In genomic region chr14:70718383-70719123, GRCh38 we compare ENCODE assay signal across 16 cellular contexts.
"Had no signal": no experiment of that assay in that cellular context is flagged by ENCODE, and none has a peak within 500 bp of the region (broad histone marks: within the 10 kb centered on the region; RNA-seq: fewer than 3 reads in every experiment).

No MANE protein-coding gene starts in this region.

- H3K27me3 ChIP-seq: ascending aorta, spleen, upper lobe of left lung had no signal

- DNase-seq: activated CD4-positive, alpha-beta memory T cell treated with anti-CD3 and anti-CD28 coated beads for 36 hours; activated gamma-delta T cell treated with Interleukin-2 at 50 U/mL for 16 hours; activated T-cell treated with anti-CD3 and anti-CD28 coated beads, Interleukin-2, amount 50 U/mL, for 48 hours; natural killer cell; nucleus accumbens; right cardiac atrium; spleen; stimulated activated CD4-positive, alpha-beta T cell treated with anti-CD3 and anti-CD28 coated beads, Interleukin-1b, Interleukin-23, amount 100 ng/mL, for 48 hours; stimulated activated naive B cell treated with anti-CD40 and anti-IgM and Interleukin-4, amounts not matched to agents 10 μg/mL and 1 μg/mL and 100 μg/mL, for 72 hours; T-cell; T1000; upper lobe of left lung had no signal

- FAIRE-seq: colon, endothelial cell of umbilical vein had no signal

- ATAC-seq: natural killer cell; stimulated activated naive B cell treated with anti-CD40 and anti-IgM and Interleukin-4, amounts not matched to agents 10 μg/mL and 1 μg/mL and 100 μg/mL, for 72 hours; T-cell had no signal

- H3K9me3 ChIP-seq: ascending aorta, spleen, upper lobe of left lung had no signal

- H3K4me3 ChIP-seq: ascending aorta, spleen, upper lobe of left lung had no signal

- H3K27ac ChIP-seq: ascending aorta, spleen, upper lobe of left lung, VCaP had no signal

- H3K36me3 ChIP-seq: ascending aorta, spleen, upper lobe of left lung had no signal
